In the genomic region with DNA sequence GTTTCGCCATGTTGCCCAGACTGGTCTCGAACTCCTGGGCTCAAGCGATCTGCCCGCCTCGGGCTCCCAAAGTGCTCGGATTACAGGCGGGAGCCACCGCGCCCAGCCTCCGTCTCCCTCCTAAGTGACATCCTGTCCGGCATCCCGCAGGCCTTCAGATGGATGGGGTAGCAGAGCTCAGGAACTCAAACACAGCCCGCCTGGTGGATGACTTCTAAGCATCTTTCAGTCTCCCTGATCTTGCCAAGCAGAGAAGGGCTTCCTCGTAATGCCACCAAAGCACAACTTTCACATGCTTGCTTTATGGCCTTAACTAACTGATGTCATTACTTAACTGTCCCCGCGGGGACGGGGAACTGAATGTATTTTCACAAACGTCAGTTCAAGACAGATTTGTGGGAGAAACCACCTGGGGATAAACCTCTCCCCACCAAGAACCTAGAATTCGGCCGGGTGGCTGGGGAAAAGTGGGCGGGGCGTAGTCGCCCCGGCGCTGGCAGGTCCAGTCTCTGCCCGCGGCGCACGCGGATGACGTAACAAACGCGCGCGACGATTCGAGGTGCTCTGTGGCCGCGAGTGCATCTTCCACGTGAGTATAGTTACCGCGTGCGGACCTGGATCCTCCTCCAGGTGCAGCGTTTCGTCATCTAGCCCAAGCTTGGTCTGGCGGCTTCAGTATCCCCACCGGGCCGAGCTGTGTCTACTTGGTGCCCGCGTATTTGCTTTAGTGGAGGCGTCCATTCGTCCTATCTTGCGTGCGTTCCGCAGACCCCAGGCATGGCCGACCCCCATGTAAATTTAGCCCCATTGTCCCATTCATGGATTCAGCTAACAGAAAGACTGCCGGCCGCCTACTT, we compare ENCODE assay signal across 1 cellular context.
A peak's percentile ranks its signal among the peaks of the same experiment; 100 is the strongest.
TF ChIP-seq lines count a peak whose summit lies in the region.

A gene with protein sequence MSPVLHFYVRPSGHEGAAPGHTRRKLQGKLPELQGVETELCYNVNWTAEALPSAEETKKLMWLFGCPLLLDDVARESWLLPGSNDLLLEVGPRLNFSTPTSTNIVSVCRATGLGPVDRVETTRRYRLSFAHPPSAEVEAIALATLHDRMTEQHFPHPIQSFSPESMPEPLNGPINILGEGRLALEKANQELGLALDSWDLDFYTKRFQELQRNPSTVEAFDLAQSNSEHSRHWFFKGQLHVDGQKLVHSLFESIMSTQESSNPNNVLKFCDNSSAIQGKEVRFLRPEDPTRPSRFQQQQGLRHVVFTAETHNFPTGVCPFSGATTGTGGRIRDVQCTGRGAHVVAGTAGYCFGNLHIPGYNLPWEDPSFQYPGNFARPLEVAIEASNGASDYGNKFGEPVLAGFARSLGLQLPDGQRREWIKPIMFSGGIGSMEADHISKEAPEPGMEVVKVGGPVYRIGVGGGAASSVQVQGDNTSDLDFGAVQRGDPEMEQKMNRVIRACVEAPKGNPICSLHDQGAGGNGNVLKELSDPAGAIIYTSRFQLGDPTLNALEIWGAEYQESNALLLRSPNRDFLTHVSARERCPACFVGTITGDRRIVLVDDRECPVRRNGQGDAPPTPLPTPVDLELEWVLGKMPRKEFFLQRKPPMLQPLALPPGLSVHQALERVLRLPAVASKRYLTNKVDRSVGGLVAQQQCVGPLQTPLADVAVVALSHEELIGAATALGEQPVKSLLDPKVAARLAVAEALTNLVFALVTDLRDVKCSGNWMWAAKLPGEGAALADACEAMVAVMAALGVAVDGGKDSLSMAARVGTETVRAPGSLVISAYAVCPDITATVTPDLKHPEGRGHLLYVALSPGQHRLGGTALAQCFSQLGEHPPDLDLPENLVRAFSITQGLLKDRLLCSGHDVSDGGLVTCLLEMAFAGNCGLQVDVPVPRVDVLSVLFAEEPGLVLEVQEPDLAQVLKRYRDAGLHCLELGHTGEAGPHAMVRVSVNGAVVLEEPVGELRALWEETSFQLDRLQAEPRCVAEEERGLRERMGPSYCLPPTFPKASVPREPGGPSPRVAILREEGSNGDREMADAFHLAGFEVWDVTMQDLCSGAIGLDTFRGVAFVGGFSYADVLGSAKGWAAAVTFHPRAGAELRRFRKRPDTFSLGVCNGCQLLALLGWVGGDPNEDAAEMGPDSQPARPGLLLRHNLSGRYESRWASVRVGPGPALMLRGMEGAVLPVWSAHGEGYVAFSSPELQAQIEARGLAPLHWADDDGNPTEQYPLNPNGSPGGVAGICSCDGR (N-terminal part only) (plus strand): TSS at position 539 of the 857 bp plus-strand sequence. CDS start 4,649 bp downstream, outside the sequence.

TF ChIP-seq in K562, 482 proteins besides CTCF, POLR2A, EP300 and RAD21 (continued from another document and continues in another):
- TF ChIP-seq, protein P1, sequence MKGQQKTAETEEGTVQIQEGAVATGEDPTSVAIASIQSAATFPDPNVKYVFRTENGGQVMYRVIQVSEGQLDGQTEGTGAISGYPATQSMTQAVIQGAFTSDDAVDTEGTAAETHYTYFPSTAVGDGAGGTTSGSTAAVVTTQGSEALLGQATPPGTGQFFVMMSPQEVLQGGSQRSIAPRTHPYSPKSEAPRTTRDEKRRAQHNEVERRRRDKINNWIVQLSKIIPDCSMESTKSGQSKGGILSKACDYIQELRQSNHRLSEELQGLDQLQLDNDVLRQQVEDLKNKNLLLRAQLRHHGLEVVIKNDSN (CRISPR knock-in tag; IDR thresholded peaks at IDR 0.05) = peak; percentile 30; the same call in 1 of the 2 replicates
- TF ChIP-seq KLF1 (tag; IDR thresholded peaks at IDR 0.05) (no peak), NUFIP1 (IDR thresholded peaks at IDR 0.05; ENCODE audit: partially characterized antibody) (no peak), MED1 (CRISPR knock-in tag; IDR thresholded peaks at IDR 0.05; ENCODE audit: borderline replicate concordance) (no peak), KDM2B (CRISPR knock-in tag; IDR thresholded peaks at IDR 0.05) (no peak), FOSL1 (tag; conservative IDR thresholded peaks at IDR 0.05) (no peak), POU5F1 (IDR thresholded peaks at IDR 0.05; ENCODE audit: borderline replicate concordance, low read depth, low read length, partially characterized antibody) (no peak), ARID2 (IDR thresholded peaks at IDR 0.05) (no peak), NFXL1 (CRISPR knock-in tag; IDR thresholded peaks at IDR 0.05) (no peak), SOX6 (IDR thresholded peaks at IDR 0.05) (no peak), ZNF134 (CRISPR knock-in tag; conservative IDR thresholded peaks at IDR 0.05) (no peak), CREM (IDR thresholded peaks at IDR 0.05; ENCODE audit: low read depth) (peak; percentile 100), ZSCAN29 (IDR thresholded peaks at IDR 0.05) (no peak), FOXP1 (CRISPR knock-in tag; IDR thresholded peaks at IDR 0.05) (0 out of 2 replicates have a peak, but pooled peaks have one; percentile 22), JUN (IDR thresholded peaks at IDR 0.05; ENCODE audit: borderline replicate concordance, low read depth, low read length) (no peak), JUN (CRISPR knock-in tag; IDR thresholded peaks at IDR 0.05; ENCODE audit: borderline replicate concordance) (no peak), BRCA1 (IDR thresholded peaks at IDR 0.05) (no peak), BRCA1 (CRISPR knock-in tag; IDR thresholded peaks at IDR 0.05) (no peak), NFATC3 (IDR thresholded peaks at IDR 0.05) (no peak), TCF7 (IDR thresholded peaks at IDR 0.05; ENCODE audit: borderline replicate concordance) (peak; percentile 15; the same call in 1 of the 2 replicates), ZEB2 (IDR thresholded peaks at IDR 0.05) (no peak), NELFE (IDR thresholded peaks at IDR 0.05; ENCODE audit: insufficient read depth, insufficient read length) (no peak), POLR2AphosphoS5 (IDR thresholded peaks at IDR 0.05; ENCODE audit: control insufficient read depth, insufficient read depth, low read depth, low read length) (peak; percentile 67), RUNX1 (IDR thresholded peaks at IDR 0.05; ENCODE audit: low read depth) (no peak), SAFB (IDR thresholded peaks at IDR 0.05; ENCODE audit: borderline replicate concordance, low read depth, low read length) (peak; percentile 83; the same call in 1 of the 2 replicates), ARID1B (IDR thresholded peaks at IDR 0.05) (no peak), HDAC8 (tag; IDR thresholded peaks at IDR 0.05) (no peak), FOXJ3 (CRISPR knock-in tag; IDR thresholded peaks at IDR 0.05) (no peak)
- TF ChIP-seq, protein P2, sequence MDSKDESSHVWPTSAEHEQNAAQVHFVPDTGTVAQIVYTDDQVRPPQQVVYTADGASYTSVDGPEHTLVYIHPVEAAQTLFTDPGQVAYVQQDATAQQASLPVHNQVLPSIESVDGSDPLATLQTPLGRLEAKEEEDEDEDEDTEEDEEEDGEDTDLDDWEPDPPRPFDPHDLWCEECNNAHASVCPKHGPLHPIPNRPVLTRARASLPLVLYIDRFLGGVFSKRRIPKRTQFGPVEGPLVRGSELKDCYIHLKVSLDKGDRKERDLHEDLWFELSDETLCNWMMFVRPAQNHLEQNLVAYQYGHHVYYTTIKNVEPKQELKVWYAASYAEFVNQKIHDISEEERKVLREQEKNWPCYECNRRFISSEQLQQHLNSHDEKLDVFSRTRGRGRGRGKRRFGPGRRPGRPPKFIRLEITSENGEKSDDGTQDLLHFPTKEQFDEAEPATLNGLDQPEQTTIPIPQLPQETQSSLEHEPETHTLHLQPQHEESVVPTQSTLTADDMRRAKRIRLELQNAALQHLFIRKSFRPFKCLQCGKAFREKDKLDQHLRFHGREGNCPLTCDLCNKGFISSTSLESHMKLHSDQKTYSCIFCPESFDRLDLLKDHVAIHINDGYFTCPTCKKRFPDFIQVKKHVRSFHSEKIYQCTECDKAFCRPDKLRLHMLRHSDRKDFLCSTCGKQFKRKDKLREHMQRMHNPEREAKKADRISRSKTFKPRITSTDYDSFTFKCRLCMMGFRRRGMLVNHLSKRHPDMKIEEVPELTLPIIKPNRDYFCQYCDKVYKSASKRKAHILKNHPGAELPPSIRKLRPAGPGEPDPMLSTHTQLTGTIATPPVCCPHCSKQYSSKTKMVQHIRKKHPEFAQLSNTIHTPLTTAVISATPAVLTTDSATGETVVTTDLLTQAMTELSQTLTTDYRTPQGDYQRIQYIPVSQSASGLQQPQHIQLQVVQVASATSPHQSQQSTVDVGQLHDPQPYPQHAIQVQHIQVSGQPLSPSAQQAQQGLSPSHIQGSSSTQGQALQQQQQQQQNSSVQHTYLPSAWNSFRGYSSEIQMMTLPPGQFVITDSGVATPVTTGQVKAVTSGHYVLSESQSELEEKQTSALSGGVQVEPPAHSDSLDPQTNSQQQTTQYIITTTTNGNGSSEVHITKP (IDR thresholded peaks at IDR 0.05; ENCODE audit: partially characterized antibody) = peak; percentile 69
- TF ChIP-seq, protein P3, sequence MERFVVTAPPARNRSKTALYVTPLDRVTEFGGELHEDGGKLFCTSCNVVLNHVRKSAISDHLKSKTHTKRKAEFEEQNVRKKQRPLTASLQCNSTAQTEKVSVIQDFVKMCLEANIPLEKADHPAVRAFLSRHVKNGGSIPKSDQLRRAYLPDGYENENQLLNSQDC (CRISPR knock-in tag; IDR thresholded peaks at IDR 0.05) = no peak
- TF ChIP-seq, protein P4, sequence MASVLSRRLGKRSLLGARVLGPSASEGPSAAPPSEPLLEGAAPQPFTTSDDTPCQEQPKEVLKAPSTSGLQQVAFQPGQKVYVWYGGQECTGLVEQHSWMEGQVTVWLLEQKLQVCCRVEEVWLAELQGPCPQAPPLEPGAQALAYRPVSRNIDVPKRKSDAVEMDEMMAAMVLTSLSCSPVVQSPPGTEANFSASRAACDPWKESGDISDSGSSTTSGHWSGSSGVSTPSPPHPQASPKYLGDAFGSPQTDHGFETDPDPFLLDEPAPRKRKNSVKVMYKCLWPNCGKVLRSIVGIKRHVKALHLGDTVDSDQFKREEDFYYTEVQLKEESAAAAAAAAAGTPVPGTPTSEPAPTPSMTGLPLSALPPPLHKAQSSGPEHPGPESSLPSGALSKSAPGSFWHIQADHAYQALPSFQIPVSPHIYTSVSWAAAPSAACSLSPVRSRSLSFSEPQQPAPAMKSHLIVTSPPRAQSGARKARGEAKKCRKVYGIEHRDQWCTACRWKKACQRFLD (CRISPR knock-in tag; IDR thresholded peaks at IDR 0.05) = no peak
- TF ChIP-seq, protein P5, sequence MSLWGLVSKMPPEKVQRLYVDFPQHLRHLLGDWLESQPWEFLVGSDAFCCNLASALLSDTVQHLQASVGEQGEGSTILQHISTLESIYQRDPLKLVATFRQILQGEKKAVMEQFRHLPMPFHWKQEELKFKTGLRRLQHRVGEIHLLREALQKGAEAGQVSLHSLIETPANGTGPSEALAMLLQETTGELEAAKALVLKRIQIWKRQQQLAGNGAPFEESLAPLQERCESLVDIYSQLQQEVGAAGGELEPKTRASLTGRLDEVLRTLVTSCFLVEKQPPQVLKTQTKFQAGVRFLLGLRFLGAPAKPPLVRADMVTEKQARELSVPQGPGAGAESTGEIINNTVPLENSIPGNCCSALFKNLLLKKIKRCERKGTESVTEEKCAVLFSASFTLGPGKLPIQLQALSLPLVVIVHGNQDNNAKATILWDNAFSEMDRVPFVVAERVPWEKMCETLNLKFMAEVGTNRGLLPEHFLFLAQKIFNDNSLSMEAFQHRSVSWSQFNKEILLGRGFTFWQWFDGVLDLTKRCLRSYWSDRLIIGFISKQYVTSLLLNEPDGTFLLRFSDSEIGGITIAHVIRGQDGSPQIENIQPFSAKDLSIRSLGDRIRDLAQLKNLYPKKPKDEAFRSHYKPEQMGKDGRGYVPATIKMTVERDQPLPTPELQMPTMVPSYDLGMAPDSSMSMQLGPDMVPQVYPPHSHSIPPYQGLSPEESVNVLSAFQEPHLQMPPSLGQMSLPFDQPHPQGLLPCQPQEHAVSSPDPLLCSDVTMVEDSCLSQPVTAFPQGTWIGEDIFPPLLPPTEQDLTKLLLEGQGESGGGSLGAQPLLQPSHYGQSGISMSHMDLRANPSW (CRISPR knock-in tag; IDR thresholded peaks at IDR 0.05) = no peak
- TF ChIP-seq, protein P6, sequence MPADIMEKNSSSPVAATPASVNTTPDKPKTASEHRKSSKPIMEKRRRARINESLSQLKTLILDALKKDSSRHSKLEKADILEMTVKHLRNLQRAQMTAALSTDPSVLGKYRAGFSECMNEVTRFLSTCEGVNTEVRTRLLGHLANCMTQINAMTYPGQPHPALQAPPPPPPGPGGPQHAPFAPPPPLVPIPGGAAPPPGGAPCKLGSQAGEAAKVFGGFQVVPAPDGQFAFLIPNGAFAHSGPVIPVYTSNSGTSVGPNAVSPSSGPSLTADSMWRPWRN (IDR thresholded peaks at IDR 0.05; ENCODE audit: low read depth) = no peak
- TF ChIP-seq, protein P7, sequence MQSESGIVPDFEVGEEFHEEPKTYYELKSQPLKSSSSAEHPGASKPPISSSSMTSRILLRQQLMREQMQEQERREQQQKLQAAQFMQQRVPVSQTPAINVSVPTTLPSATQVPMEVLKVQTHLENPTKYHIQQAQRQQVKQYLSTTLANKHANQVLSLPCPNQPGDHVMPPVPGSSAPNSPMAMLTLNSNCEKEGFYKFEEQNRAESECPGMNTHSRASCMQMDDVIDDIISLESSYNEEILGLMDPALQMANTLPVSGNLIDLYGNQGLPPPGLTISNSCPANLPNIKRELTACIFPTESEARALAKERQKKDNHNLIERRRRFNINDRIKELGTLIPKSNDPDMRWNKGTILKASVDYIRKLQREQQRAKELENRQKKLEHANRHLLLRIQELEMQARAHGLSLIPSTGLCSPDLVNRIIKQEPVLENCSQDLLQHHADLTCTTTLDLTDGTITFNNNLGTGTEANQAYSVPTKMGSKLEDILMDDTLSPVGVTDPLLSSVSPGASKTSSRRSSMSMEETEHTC (IDR thresholded peaks at IDR 0.05) = no peak
- TF ChIP-seq, protein P8, sequence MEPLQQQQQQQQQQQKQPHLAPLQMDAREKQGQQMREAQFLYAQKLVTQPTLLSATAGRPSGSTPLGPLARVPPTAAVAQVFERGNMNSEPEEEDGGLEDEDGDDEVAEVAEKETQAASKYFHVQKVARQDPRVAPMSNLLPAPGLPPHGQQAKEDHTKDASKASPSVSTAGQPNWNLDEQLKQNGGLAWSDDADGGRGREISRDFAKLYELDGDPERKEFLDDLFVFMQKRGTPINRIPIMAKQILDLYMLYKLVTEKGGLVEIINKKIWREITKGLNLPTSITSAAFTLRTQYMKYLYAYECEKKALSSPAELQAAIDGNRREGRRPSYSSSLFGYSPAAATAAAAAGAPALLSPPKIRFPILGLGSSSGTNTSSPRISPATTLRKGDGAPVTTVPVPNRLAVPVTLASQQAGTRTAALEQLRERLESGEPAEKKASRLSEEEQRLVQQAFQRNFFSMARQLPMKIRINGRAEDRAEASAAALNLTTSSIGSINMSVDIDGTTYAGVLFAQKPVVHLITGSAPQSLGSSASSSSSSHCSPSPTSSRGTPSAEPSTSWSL (CRISPR knock-in tag; IDR thresholded peaks at IDR 0.05; ENCODE audit: borderline replicate concordance) = no peak
- TF ChIP-seq, protein P9, sequence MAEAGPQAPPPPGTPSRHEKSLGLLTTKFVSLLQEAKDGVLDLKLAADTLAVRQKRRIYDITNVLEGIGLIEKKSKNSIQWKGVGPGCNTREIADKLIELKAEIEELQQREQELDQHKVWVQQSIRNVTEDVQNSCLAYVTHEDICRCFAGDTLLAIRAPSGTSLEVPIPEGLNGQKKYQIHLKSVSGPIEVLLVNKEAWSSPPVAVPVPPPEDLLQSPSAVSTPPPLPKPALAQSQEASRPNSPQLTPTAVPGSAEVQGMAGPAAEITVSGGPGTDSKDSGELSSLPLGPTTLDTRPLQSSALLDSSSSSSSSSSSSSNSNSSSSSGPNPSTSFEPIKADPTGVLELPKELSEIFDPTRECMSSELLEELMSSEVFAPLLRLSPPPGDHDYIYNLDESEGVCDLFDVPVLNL (CRISPR knock-in tag; IDR thresholded peaks at IDR 0.05; ENCODE audit: low read depth) = peak; percentile 52; the same call in 1 of the 2 replicates
